Comparison of ENCODE assay signal across 8 cellular contexts in the genomic region with DNA sequence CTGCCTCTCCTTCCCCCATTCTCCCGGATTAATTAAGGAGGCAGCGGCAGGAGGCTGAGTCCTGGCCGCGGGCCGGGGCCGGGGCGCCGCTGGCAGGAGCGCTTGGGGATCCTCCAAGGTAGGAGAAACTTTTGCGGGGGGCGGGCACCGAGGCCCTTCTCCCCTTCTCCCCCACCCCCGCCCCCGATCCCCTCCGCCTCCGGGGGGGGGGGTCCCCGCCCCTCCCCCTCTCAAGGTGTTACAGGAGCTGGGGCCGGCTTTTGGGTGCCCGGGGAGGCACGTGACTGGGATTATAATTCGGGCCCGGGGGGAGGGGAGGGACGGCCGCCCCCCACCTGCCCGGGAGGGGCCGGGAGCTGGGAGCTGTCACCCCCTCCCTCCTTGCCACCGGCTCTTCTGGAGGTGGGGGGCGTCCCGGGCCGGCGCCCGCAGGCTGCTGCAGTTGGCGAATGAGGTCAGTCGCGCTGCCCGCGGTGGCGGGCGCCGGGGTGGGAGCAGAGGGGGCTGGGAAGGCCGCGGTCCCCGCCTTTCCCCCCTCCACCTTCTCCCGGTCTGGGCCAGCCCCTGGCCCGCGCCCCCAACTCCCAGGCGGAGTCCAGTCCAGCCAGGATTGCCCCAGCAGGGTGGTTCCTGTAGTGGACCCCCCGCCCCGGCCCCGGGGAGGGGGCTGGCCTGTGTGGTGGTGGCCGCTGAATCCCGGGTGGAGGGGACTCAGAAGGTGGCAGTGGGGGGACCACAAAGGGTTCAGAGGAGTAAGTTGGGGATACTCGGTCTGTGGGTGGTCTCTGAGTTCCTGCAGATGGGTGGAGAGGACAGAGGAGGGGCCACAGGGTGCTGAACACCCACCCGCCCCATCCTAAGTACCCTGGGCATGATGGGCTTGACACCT. TPM values are rescaled to one million over a fixed set of nuclear protein-coding genes. Genes with fewer than 3 reads are reported as not detected.
A peak's percentile ranks its signal among the peaks of the same experiment; 100 is the strongest.
DNase-seq lines count a peak whose midpoint lies in the region; ATAC-seq, FAIRE-seq and TF ChIP-seq lines count a peak whose summit lies in the region.

No MANE protein-coding gene starts in this region.

- H3K27me3 Mint-ChIP-seq in stimulated activated naive CD8-positive, alpha-beta T cell treated with anti-CD3 and anti-CD28 coated beads, Interleukin-15, Interleukin-2, amounts not matched to agents 100 ng/mL and 50 ng/mL, for 24 hours: peaks cover 5% of the 10 kb centered on the region

- intact Hi-C loops in K562 (cut with micrococcal nuclease): loop anchor here (10.0 kb wide), 2 partner anchors 110 to 200 kb away; a partner anchor contains a TSS

- H3K27ac ChIP-seq in 22Rv1 (peak overlapping the region; percentile 66), K562 (ENCODE audit: extremely low read depth, low read depth, low read length) (peak overlapping the region; percentile 68; the same call in 1 of the 3 replicates), Karpas-422 (ENCODE audit: low read length) (no peak overlapping the region)

- peaks cover 40% of the 10 kb centered on the region for H3K79me2 ChIP-seq in K562 (ENCODE audit: control insufficient read depth, insufficient read depth, low read length)
- no peaks in the 10 kb centered on the region for H3K79me2 ChIP-seq in Karpas-422 (ENCODE audit: low read length)

- H2AFZ ChIP-seq in K562 (ENCODE audit: low read depth, low read length) (peak overlapping the region; percentile 33; the same call in 1 of the 2 replicates), Karpas-422 (ENCODE audit: low read length) (no peak overlapping the region)

- peaks cover 19% of the 10 kb centered on the region for H3K4me1 Mint-ChIP-seq in stimulated activated naive CD8-positive, alpha-beta T cell treated with anti-CD3 and anti-CD28 coated beads, Interleukin-15, Interleukin-2, amounts not matched to agents 100 ng/mL and 50 ng/mL, for 24 hours (ENCODE audit: low read depth)

- WGBS in K562 (ENCODE audit: insufficient coverage, low coverage, missing lambda C conversion rate): 27% methylated on average over 5 of the region's 54 CpGs

- CTCF ChIA-PET in K562 (lab: Yijun Ruan, JAX; ENCODE audit: low intra/inter-chr PET ratio): interaction anchor here (0.7 kb wide), 1 partner anchor 551 kb away, joined by 3 read pairs; no protein-coding TSS in a partner anchor

- H4K20me1 ChIP-seq in K562 (replicated peaks; ENCODE audit: control insufficient read depth, insufficient read depth, low read length) (no peaks in the 10 kb centered on the region; the same call in 1 of the 2 replicates), Karpas-422 (ENCODE audit: insufficient read depth, low read depth, low read length) (no peaks in the 10 kb centered on the region)

- TF ChIP-seq POLR2A in K562 (conservative IDR thresholded peaks at IDR 0.05): no peak

- DNase-seq in HK-2 (ENCODE audit: unreplicated experiment) (peak; percentile 40), K562 (ENCODE audit: extremely low read depth in 1 of 4, low spot score in 3 of 4) (peak in 3 of 4 experiments; percentile 15 to 85 (median 85)), left kidney (ENCODE audit: low read depth, low spot score) (peak; percentile 84), Karpas-422 (no peak)

- POLR2A ChIA-PET in K562 (lab: Yijun Ruan, JAX): no interaction called here

- H3K9me3 ChIP-seq in K562 (replicated peaks; ENCODE audit: control insufficient read depth, insufficient read depth, low read depth, low read length) (no peaks in the 10 kb centered on the region), Karpas-422 (ENCODE audit: low read length) (no peaks in the 10 kb centered on the region)

- H3K9me1 ChIP-seq in K562 (ENCODE audit: control insufficient read depth, insufficient read depth, low read length): no peaks in the 10 kb centered on the region

- no peaks in the 10 kb centered on the region for H3K9me3 Mint-ChIP-seq in stimulated activated naive CD8-positive, alpha-beta T cell treated with anti-CD3 and anti-CD28 coated beads, Interleukin-15, Interleukin-2, amounts not matched to agents 100 ng/mL and 50 ng/mL, for 24 hours

- H3K27me3 ChIP-seq in K562 (ENCODE audit: control insufficient read depth in 2 of 2, insufficient read depth in 2 of 2, low read length in 2 of 2): no peaks in the 10 kb centered on the region
- H3K27me3 ChIP-seq in Karpas-422 (ENCODE audit: low read length): no peaks in the 10 kb centered on the region

- peak overlapping the region; percentile 94 for H3K4me3 ChIP-seq in K562
- H3K4me3 ChIP-seq in Karpas-422 (ENCODE audit: low read length): no peak overlapping the region

- no peak for TF ChIP-seq RAD21 in K562 (CRISPR knock-in tag; conservative IDR thresholded peaks at IDR 0.05 in 1 of 2, IDR thresholded peaks at IDR 0.05 in 1 of 2)

- H3K36me3 ChIP-seq in K562 (ENCODE audit: control insufficient read depth, insufficient read depth, low read length) (peaks cover 3% of the 10 kb centered on the region; the same call in 2 of the 3 replicates), Karpas-422 (ENCODE audit: insufficient read depth, low read length) (no peaks in the 10 kb centered on the region)

- H3K27ac Mint-ChIP-seq in stimulated activated naive CD8-positive, alpha-beta T cell treated with anti-CD3 and anti-CD28 coated beads, Interleukin-15, Interleukin-2, amounts not matched to agents 100 ng/mL and 50 ng/mL, for 24 hours: no peak overlapping the region

- H3K9me2 ChIP-seq in Karpas-422 (replicated peaks; ENCODE audit: insufficient read depth, low read length): no peaks in the 10 kb centered on the region

- peak overlapping the region; percentile 56 for H3K4me3 Mint-ChIP-seq in stimulated activated naive CD8-positive, alpha-beta T cell treated with anti-CD3 and anti-CD28 coated beads, Interleukin-15, Interleukin-2, amounts not matched to agents 100 ng/mL and 50 ng/mL, for 24 hours

- H3K36me3 Mint-ChIP-seq in stimulated activated naive CD8-positive, alpha-beta T cell treated with anti-CD3 and anti-CD28 coated beads, Interleukin-15, Interleukin-2, amounts not matched to agents 100 ng/mL and 50 ng/mL, for 24 hours (ENCODE audit: low read depth): no peaks in the 10 kb centered on the region

- no peak for FAIRE-seq in K562 (lab: Jason Lieb, UNC)

- H3K4me2 ChIP-seq in K562 (ENCODE audit: insufficient read depth, low read length) (peak overlapping the region; percentile 90), Karpas-422 (ENCODE audit: low read depth, low read length, poor library complexity, severe bottlenecking) (no peak overlapping the region)

- no peak for TF ChIP-seq EP300 in K562 (IDR thresholded peaks at IDR 0.05; ENCODE audit: low read length)

- H3K4me1 ChIP-seq in K562 (replicated peaks in 1 of 2; ENCODE audit: control insufficient read depth in 2 of 2, insufficient read depth in 2 of 2, low read length in 2 of 2) (peaks cover 22 to 46% of the 10 kb centered on the region in 2 experiments), Karpas-422 (ENCODE audit: low read length) (no peaks in the 10 kb centered on the region)

- H3K9ac ChIP-seq in K562 (ENCODE audit: insufficient read depth in 1 of 2, low read depth in 2 of 2, low read length in 2 of 2) (peak overlapping the region; percentile 32 to 94; a peak in 3 of 4 replicates), Karpas-422 (ENCODE audit: low read length) (no peak overlapping the region)

- TF ChIP-seq CTCF in 22Rv1 (IDR thresholded peaks at IDR 0.05): no peak
- no peak for TF ChIP-seq CTCF in K562 (IDR thresholded peaks at IDR 0.05 in 2 of 3, conservative IDR thresholded peaks at IDR 0.05 in 1 of 3; ENCODE audit: insufficient read depth in 2 of 3, low read depth in 1 of 3, low read length in 3 of 3)

- BruUV-seq in K562 (replicated peaks; lab: Mats Ljungman, UMichigan): no TSS peak

- no peak; the same call in 2 of the 3 replicates for ATAC-seq in K562
- no peak for ATAC-seq in GM19467 (IDR thresholded peaks at IDR 0.05; ENCODE audit: unreplicated experiment)
- ATAC-seq in GM18519 (IDR thresholded peaks at IDR 0.05; ENCODE audit: low FRiP score, unreplicated experiment): no peak

- in situ Hi-C loops in K562 (cut with MboI): no loop called here

TF ChIP-seq in K562, 482 proteins besides CTCF, POLR2A, EP300 and RAD21 (continues in another document):
- TF ChIP-seq, protein P1, sequence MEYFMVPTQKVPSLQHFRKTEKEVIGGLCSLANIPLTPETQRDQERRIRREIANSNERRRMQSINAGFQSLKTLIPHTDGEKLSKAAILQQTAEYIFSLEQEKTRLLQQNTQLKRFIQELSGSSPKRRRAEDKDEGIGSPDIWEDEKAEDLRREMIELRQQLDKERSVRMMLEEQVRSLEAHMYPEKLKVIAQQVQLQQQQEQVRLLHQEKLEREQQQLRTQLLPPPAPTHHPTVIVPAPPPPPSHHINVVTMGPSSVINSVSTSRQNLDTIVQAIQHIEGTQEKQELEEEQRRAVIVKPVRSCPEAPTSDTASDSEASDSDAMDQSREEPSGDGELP (CRISPR knock-in tag; IDR thresholded peaks at IDR 0.05; ENCODE audit: borderline replicate concordance): no peak
- TF ChIP-seq, protein P2, sequence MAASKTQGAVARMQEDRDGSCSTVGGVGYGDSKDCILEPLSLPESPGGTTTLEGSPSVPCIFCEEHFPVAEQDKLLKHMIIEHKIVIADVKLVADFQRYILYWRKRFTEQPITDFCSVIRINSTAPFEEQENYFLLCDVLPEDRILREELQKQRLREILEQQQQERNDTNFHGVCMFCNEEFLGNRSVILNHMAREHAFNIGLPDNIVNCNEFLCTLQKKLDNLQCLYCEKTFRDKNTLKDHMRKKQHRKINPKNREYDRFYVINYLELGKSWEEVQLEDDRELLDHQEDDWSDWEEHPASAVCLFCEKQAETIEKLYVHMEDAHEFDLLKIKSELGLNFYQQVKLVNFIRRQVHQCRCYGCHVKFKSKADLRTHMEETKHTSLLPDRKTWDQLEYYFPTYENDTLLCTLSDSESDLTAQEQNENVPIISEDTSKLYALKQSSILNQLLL (CRISPR knock-in tag; IDR thresholded peaks at IDR 0.05; ENCODE audit: borderline replicate concordance): no peak

RNA-seq across cellular contexts. Expression of a gene that starts 0.6 kb away (rescaled TPM):
- total RNA-seq in K562 (2011; cell fraction: chromatin; rRNA removed; ENCODE audit: low replicate concordance): 23.2 and 65.0 TPM in 2 replicates
- total RNA-seq in K562 (2011; cell fraction: nucleolus; rRNA removed): 30.5 and 35.3 TPM in 2 replicates
- 22.2 and 23.5 TPM in 2 replicates for total RNA-seq in K562 (2011; cell fraction: nucleoplasm; rRNA removed)
- total RNA-seq in K562 (2014; rRNA removed) (9.2 and 12.4 TPM in 2 replicates), K562 (2014; rRNA removed; fragmentation: Illumina TruSeq; extraction: Trizol) (10.8 and 14.0 TPM in 2 replicates), K562 (2015; rRNA removed; fragmentation: Illumina TruSeq; extraction: Trizol) (13.4 and 15.1 TPM in 2 replicates), K562 (2021) (30.2 and 32.1 TPM in 2 replicates)
- polyA plus RNA-seq in K562 (2011; rRNA removed) (12.8 and 17.6 TPM in 2 replicates), K562 (2014; fragmentation: Illumina TruSeq; extraction: Trizol) (23.8 and 24.5 TPM in 2 replicates), K562 (2014; fragmentation: Nextera tagmentation; extraction: Ambion mirVana) (1 to 10 TPM; 9.1 to 10.0 TPM), K562 (2014; rRNA removed) (17.0 and 20.8 TPM in 2 replicates)
- polyA plus RNA-seq in K562 (2011; cell fraction: cytosol; rRNA removed): 9.3 and 13.0 TPM in 2 replicates
- polyA plus RNA-seq in K562 (2011; cell fraction: nucleus; rRNA removed): 15.6 and 24.1 TPM in 2 replicates
- 19.1 and 31.6 TPM in 2 replicates for polyA plus RNA-seq in K562 (2012)
- 9.2 and 9.7 TPM in 2 replicates for polyA minus RNA-seq in K562 (2011; rRNA and poly(A)+ RNA removed)
- polyA minus RNA-seq in K562 (2011; cell fraction: cytosol; rRNA and poly(A)+ RNA removed): 21.2 and 21.5 TPM in 2 replicates
- polyA minus RNA-seq in K562 (2011; cell fraction: nucleus; rRNA and poly(A)+ RNA removed): 11.3 and 12.9 TPM in 2 replicates
- not detected in 2 replicates for total RNA-seq in Karpas-422 (2014; rRNA removed; shearing (Covaris generic); ENCODE audit: low replicate concordance)

Comparison
In these comparisons a context has a peak if more than half of its experiments do, and no peak if none do; other contexts are left out.
1. RNA of a gene that starts 0.6 kb away (total RNA-seq): 9.2 to 65.0 TPM in K562; not detected in Karpas-422; every median in the first group is over 10 times any median in the second.